In genomic region chr16:51049678-51050378, GRCh38 we compare ENCODE assay signal across 27 cellular contexts.
DNase-seq lines count a peak whose midpoint lies in the region; ATAC-seq, FAIRE-seq and TF ChIP-seq lines count a peak whose summit lies in the region.
"Had no signal": no experiment of that assay in that cellular context is flagged by ENCODE, and none has a peak within 500 bp of the region (broad histone marks: within the 10 kb centered on the region; RNA-seq: fewer than 3 reads in every experiment).

No MANE protein-coding gene starts in this region.

- H3K79me1 ChIP-seq in H1 (ENCODE audit: low read depth, low read length) = no peaks in the 10 kb centered on the region

- no peak overlapping the region for H4K8ac ChIP-seq in H1 (ENCODE audit: extremely low read depth, insufficient read depth, low read length)

- H3K23me2 ChIP-seq in H1 (ENCODE audit: low read depth, low read length) = no peaks in the 10 kb centered on the region

- no peak overlapping the region for H3K9ac ChIP-seq in H1 (replicated peaks in 1 of 4; ENCODE audit: extremely low read depth in 1 of 4, low read depth in 3 of 4, low read length in 3 of 4)

- no peak overlapping the region for H2BK15ac ChIP-seq in H1 (ENCODE audit: low read length)

- H3K4me2 ChIP-seq in H1 (ENCODE audit: insufficient read depth in 1 of 2, low read depth in 2 of 2, low read length in 2 of 2) = no peak overlapping the region

- H3K18ac ChIP-seq in H1 (ENCODE audit: extremely low read depth, low read length) = no peak overlapping the region

- no peak overlapping the region for H3K4me3 ChIP-seq in H1 (ENCODE audit: extremely low read depth in 1 of 4, insufficient read depth in 2 of 4, low read depth in 3 of 4, low read length in 4 of 4)
- H3K4me3 ChIP-seq: cardiac muscle cell, coronary artery, heart left ventricle, MG63, skin epidermis had no signal

- H3K9me3 Mint-ChIP-seq in Calu3 (ENCODE audit: low read depth, unreplicated experiment) = no peaks in the 10 kb centered on the region
- no peaks in the 10 kb centered on the region for H3K9me3 Mint-ChIP-seq in nephron
- H3K9me3 Mint-ChIP-seq: stimulated activated naive CD8-positive, alpha-beta T cell treated with anti-CD3 and anti-CD28 coated beads, Interleukin-15, Interleukin-2, amounts not matched to agents 100 ng/mL and 50 ng/mL, for 24 hours had no signal

- H3K36me3 ChIP-seq in H1 (ENCODE audit: control insufficient read depth in 2 of 4, insufficient read depth in 4 of 4, low read length in 3 of 4) = no peaks in the 10 kb centered on the region
- H3K36me3 ChIP-seq: cardiac muscle cell, heart left ventricle, MG63 had no signal

- POLR2A ChIA-PET in H1 (lab: Charles Lee; ENCODE audit: partially characterized antibody) = no interaction called here

- no peak overlapping the region for H2BK5ac ChIP-seq in H1 (ENCODE audit: low read depth, low read length)

- DNase-seq in Calu3 (no peak), H1 (ENCODE audit: low read depth in 1 of 2, low spot score in 2 of 2) (no peak), hepatic stellate cell (ENCODE audit: low spot score) (no peak)
- DNase-seq: activated CD4-positive, alpha-beta T cell treated with anti-CD3 and anti-CD28 coated beads for 4 hours; activated effector memory CD4-positive, alpha-beta T cell treated with anti-CD3 and anti-CD28 coated beads, Interleukin-2, amount 50 U/mL, for 16 hours; activated naive CD8-positive, alpha-beta T cell treated with anti-CD3 and anti-CD28 coated beads for 36 hours; activated T-cell treated with anti-CD3 and anti-CD28 coated beads, Interleukin-2, amount 50 U/mL, for 1 hour; aorta; DMS53; effector memory CD4-positive, alpha-beta T cell; heart left ventricle; left cardiac atrium; MG63; NCI-H1417; NCI-H2107; NCI-H748 treated with DMSO at 0.1 percent for 48 hours; nucleus accumbens; PC-3; Right ventricle myocardium superior had no signal

- TF ChIP-seq CTCF in Calu3 (IDR thresholded peaks at IDR 0.05; ENCODE audit: unreplicated experiment) (peak; percentile 17), H1 (IDR thresholded peaks at IDR 0.05; ENCODE audit: control extremely low read depth in 1 of 3, insufficient read depth in 1 of 3, low read depth in 1 of 3, low read length in 3 of 3) (peak in 2 of 3 experiments; percentile 33; a peak in 2 of 4 replicates), nephron (IDR thresholded peaks at IDR 0.05; ENCODE audit: unreplicated experiment in 3 of 3) (peak in 1 of 3 experiments; percentile 13)

- H4K91ac ChIP-seq in H1 (replicated peaks; ENCODE audit: insufficient read length, low read length) = no peak overlapping the region

- no peak overlapping the region for H3K27ac Mint-ChIP-seq in Calu3 (ENCODE audit: unreplicated experiment)
- H3K27ac Mint-ChIP-seq in nephron = peak overlapping the region; percentile 2 to 61 (median 59)
- H3K27ac Mint-ChIP-seq: activated naive CD8-positive, alpha-beta T cell treated with anti-CD3 and anti-CD28 coated beads for 36 hours; stimulated activated naive CD8-positive, alpha-beta T cell treated with anti-CD3 and anti-CD28 coated beads, Interleukin-15, Interleukin-2, amounts not matched to agents 100 ng/mL and 50 ng/mL, for 24 hours had no signal

- H3K27me3 Mint-ChIP-seq in Calu3 (ENCODE audit: unreplicated experiment) (peaks cover 51% of the 10 kb centered on the region), nephron (ENCODE audit: low read depth) (peaks cover 28% of the 10 kb centered on the region)

- H3K4me1 ChIP-seq in H1 (replicated peaks in 1 of 4; ENCODE audit: control insufficient read depth in 3 of 4, insufficient read depth in 4 of 4, low read length in 3 of 4) = peaks cover 0 to 3% (median 0%) of the 10 kb centered on the region in 4 experiments; a peak in 1 of 7 replicates
- H3K4me1 ChIP-seq: heart left ventricle had no signal

- H3K9me3 ChIP-seq in H1 (ENCODE audit: insufficient read depth in 2 of 2, low read depth in 1 of 2, low read length in 1 of 2) = no peaks in the 10 kb centered on the region
- H3K9me3 ChIP-seq: heart left ventricle, MG63 had no signal

- H3K36me3 Mint-ChIP-seq in Calu3 (ENCODE audit: insufficient read depth, unreplicated experiment) = no peaks in the 10 kb centered on the region
- no peaks in the 10 kb centered on the region for H3K36me3 Mint-ChIP-seq in nephron (ENCODE audit: low read depth)
- H3K36me3 Mint-ChIP-seq: activated naive CD8-positive, alpha-beta T cell treated with anti-CD3 and anti-CD28 coated beads for 36 hours had no signal

- no peak overlapping the region for H3K4ac ChIP-seq in H1 (replicated peaks; ENCODE audit: insufficient read length, low read depth, low read length)

- no peak overlapping the region for H2BK120ac ChIP-seq in H1 (replicated peaks; ENCODE audit: low read depth, low read length)

- TF ChIP-seq RAD21 in Ishikawa (IDR thresholded peaks at IDR 0.05; ENCODE audit: low read depth) (peak; percentile 49), H1 (IDR thresholded peaks at IDR 0.05 in 1 of 2, conservative IDR thresholded peaks at IDR 0.05 in 1 of 2; ENCODE audit: low read depth in 2 of 2, low read length in 2 of 2) (peak; percentile 51 to 59)

- BruUV-seq in Calu3 (replicated peaks; lab: Mats Ljungman, UMichigan) = no TSS peak

- no peaks in the 10 kb centered on the region for H4K20me1 ChIP-seq in H1 (replicated peaks in 1 of 2; ENCODE audit: control insufficient read depth in 1 of 2, insufficient read depth in 2 of 2, low read length in 2 of 2)

- 89% methylated on average over 3 of the region's 3 CpGs; no CpG with 5 or more reads in 1 of the 2 experiments for WGBS in H1 (ENCODE audit: extremely low coverage in 1 of 2, insufficient coverage in 1 of 2, insufficient read length in 1 of 2, insufficient replicate concordance in 2 of 2, low coverage in 1 of 2, low lambda C conversion rate in 2 of 2, missing lambda C conversion rate in 1 of 2), 2 experiments

- no peak overlapping the region for H2AK5ac ChIP-seq in H1 (ENCODE audit: low read depth, low read length)

- no peak overlapping the region for H3K23ac ChIP-seq in H1 (ENCODE audit: insufficient read length)

- no peaks in the 10 kb centered on the region for H3K27me3 ChIP-seq in H1 (replicated peaks in 1 of 4; ENCODE audit: control insufficient read depth in 3 of 4, extremely low read depth in 1 of 4, insufficient read depth in 3 of 4, low read length in 3 of 4)
- H3K27me3 ChIP-seq: cardiac muscle cell, MG63 had no signal

- TF ChIP-seq EP300 in Ishikawa (IDR thresholded peaks at IDR 0.05; ENCODE audit: borderline replicate concordance) (no peak), H1 (IDR thresholded peaks at IDR 0.05; ENCODE audit: borderline replicate concordance in 1 of 2, low read depth in 2 of 2, low read length in 2 of 2) (no peak)

- H3K56ac ChIP-seq in H1 (replicated peaks; ENCODE audit: insufficient read length, low read depth, low read length) = no peak overlapping the region

- no peak for TF ChIP-seq POLR2A in H1 (IDR thresholded peaks at IDR 0.05; ENCODE audit: control extremely low read depth in 1 of 2, low read depth in 2 of 2, low read length in 2 of 2)

- no peaks in the 10 kb centered on the region for H3K79me2 ChIP-seq in H1 (ENCODE audit: control insufficient read depth in 1 of 2, insufficient read depth in 2 of 2, low read length in 2 of 2)

- no peak overlapping the region for H3K14ac ChIP-seq in H1 (ENCODE audit: insufficient read length)

- CTCF ChIA-PET in Calu3 (lab: Charles Lee) = interaction anchor here (0.7 to 1.9 kb wide), 2 partner anchors 14 to 1275 kb away, joined by 4 to 6 read pairs; no protein-coding TSS in a partner anchor
- CTCF ChIA-PET in H1 (lab: Charles Lee; ENCODE audit: partially characterized antibody) = interaction anchor here (0.7 to 3.4 kb wide), 28 partner anchors 8 to 382 kb away, joined by 3 to 13 read pairs (median 4); no protein-coding TSS in a partner anchor

- H3K4me3 Mint-ChIP-seq in Calu3 (ENCODE audit: low read depth, unreplicated experiment) (no peak overlapping the region), nephron (no peak overlapping the region)
- H3K4me3 Mint-ChIP-seq: activated naive CD8-positive, alpha-beta T cell treated with anti-CD3 and anti-CD28 coated beads for 36 hours; stimulated activated naive CD8-positive, alpha-beta T cell treated with anti-CD3 and anti-CD28 coated beads, Interleukin-15, Interleukin-2, amounts not matched to agents 100 ng/mL and 50 ng/mL, for 24 hours had no signal

- no peak for FAIRE-seq in H1 (lab: Jason Lieb, UNC)

- no peak overlapping the region for H2BK12ac ChIP-seq in H1 (ENCODE audit: low read depth, low read length)

- no peak overlapping the region for H2BK20ac ChIP-seq in H1 (ENCODE audit: low read length)

- intact Hi-C loops in Calu3 (cut with micrococcal nuclease; ENCODE audit: unreplicated experiment) = loop anchor here (10.0 kb wide), 1 partner anchor 225 kb away; no protein-coding TSS in a partner anchor

- H3K27ac ChIP-seq in H1 (ENCODE audit: low read depth, low read length) = no peak overlapping the region
- H3K27ac ChIP-seq: cardiac muscle cell, coronary artery, heart left ventricle, skin epidermis had no signal

- no peak overlapping the region for H4K5ac ChIP-seq in H1 (ENCODE audit: insufficient read length, low read depth, low read length)

- no peak for ATAC-seq in GM18519 (IDR thresholded peaks at IDR 0.05; ENCODE audit: low FRiP score, unreplicated experiment)
- ATAC-seq in GM18909 (IDR thresholded peaks at IDR 0.05; ENCODE audit: poor library complexity, unreplicated experiment) = no peak
- ATAC-seq: heart left ventricle, left cardiac atrium, PC-3 had no signal

- H2AFZ ChIP-seq in H1 (ENCODE audit: low read length) = no peak overlapping the region

- H3K4me1 Mint-ChIP-seq in Calu3 (ENCODE audit: low read depth, unreplicated experiment) (no peaks in the 10 kb centered on the region), nephron (peaks cover 5% of the 10 kb centered on the region)
- H3K4me1 Mint-ChIP-seq: activated naive CD8-positive, alpha-beta T cell treated with anti-CD3 and anti-CD28 coated beads for 36 hours had no signal

TF ChIP-seq in Ishikawa, 13 proteins besides CTCF, POLR2A, EP300 and RAD21 (continues in another document):
- no peak for TF ChIP-seq CEBPB (IDR thresholded peaks at IDR 0.05)
- no peak for TF ChIP-seq FOXM1 (IDR thresholded peaks at IDR 0.05; ENCODE audit: borderline replicate concordance, low read depth)
- no peak for TF ChIP-seq ZBTB7A (IDR thresholded peaks at IDR 0.05; ENCODE audit: low read depth)
- TF ChIP-seq TCF12 (IDR thresholded peaks at IDR 0.05; ENCODE audit: low read depth) = no peak

TF ChIP-seq in H1, 55 proteins besides CTCF, POLR2A, EP300 and RAD21 (continues in another document):
- no peak for TF ChIP-seq POU5F1 (IDR thresholded peaks at IDR 0.05; ENCODE audit: low read depth, low read length)
- TF ChIP-seq ASH2L (IDR thresholded peaks at IDR 0.05; ENCODE audit: low read length) = no peak
- no peak for TF ChIP-seq GABPA (IDR thresholded peaks at IDR 0.05; ENCODE audit: borderline replicate concordance, insufficient read depth, low read length)
- no peak for TF ChIP-seq USF2 (IDR thresholded peaks at IDR 0.05; ENCODE audit: low read length)
